Comparison of ENCODE assay signal across 1 cellular context in genomic region chr12:47775100-47775911, GRCh38.
TF ChIP-seq lines count a peak whose summit lies in the region.

No MANE protein-coding gene starts in this region.

TF ChIP-seq in K562, 482 proteins besides CTCF, POLR2A, EP300 and RAD21 (continued from another document and continues in another):
- TF ChIP-seq MITF (IDR thresholded peaks at IDR 0.05): no peak
- no peak for TF ChIP-seq ETS1 (conservative IDR thresholded peaks at IDR 0.05; ENCODE audit: control insufficient read depth, low read depth, low read length)
- no peak; the same call in 1 of the 2 replicates for TF ChIP-seq VEZF1 (CRISPR knock-in tag; IDR thresholded peaks at IDR 0.05)
- TF ChIP-seq ZNF561 (CRISPR knock-in tag; conservative IDR thresholded peaks at IDR 0.05): no peak
- no peak for TF ChIP-seq THRA (IDR thresholded peaks at IDR 0.05)
- TF ChIP-seq FOS (IDR thresholded peaks at IDR 0.05; ENCODE audit: extremely low read depth, insufficient read length): no peak
- no peak for TF ChIP-seq CHD4 (IDR thresholded peaks at IDR 0.05; ENCODE audit: insufficient read depth, insufficient replicate concordance, low read depth, low read length, poor library complexity, severe bottlenecking)
- TF ChIP-seq MAFK (IDR thresholded peaks at IDR 0.05; ENCODE audit: low read length): peak; percentile 100
- TF ChIP-seq MYC (IDR thresholded peaks at IDR 0.05; ENCODE audit: low read depth, low read length): peak; percentile 64; the same call in 1 of the 2 replicates
- TF ChIP-seq MYC (CRISPR knock-in tag; IDR thresholded peaks at IDR 0.05; ENCODE audit: borderline replicate concordance, low read depth): no peak
- no peak; the same call in 1 of the 2 replicates for TF ChIP-seq NCOR1 (IDR thresholded peaks at IDR 0.05)
- no peak for TF ChIP-seq KAT2B (IDR thresholded peaks at IDR 0.05; ENCODE audit: low read depth, low read length)
- TF ChIP-seq PATZ1 (CRISPR knock-in tag; IDR thresholded peaks at IDR 0.05; ENCODE audit: borderline replicate concordance): no peak
- peak; percentile 63 for TF ChIP-seq ATF3 (IDR thresholded peaks at IDR 0.05)
- no peak for TF ChIP-seq ATF3 (CRISPR knock-in tag; conservative IDR thresholded peaks at IDR 0.05)
- no peak for TF ChIP-seq PTTG1 (tag; IDR thresholded peaks at IDR 0.05; ENCODE audit: low read depth)
- no peak for TF ChIP-seq ASH1L (IDR thresholded peaks at IDR 0.05; ENCODE audit: borderline replicate concordance, low read depth, partially characterized antibody)
- TF ChIP-seq NR0B1 (IDR thresholded peaks at IDR 0.05; ENCODE audit: partially characterized antibody): no peak
- no peak for TF ChIP-seq HDAC8 (tag; IDR thresholded peaks at IDR 0.05)
- TF ChIP-seq ZBTB2 (IDR thresholded peaks at IDR 0.05): peak; percentile 71
- peak; percentile 69; the same call in 1 of the 2 replicates for TF ChIP-seq ARID3A (IDR thresholded peaks at IDR 0.05; ENCODE audit: borderline replicate concordance, low read depth, low read length)
- TF ChIP-seq ZHX1 (conservative IDR thresholded peaks at IDR 0.05; ENCODE audit: low read length): no peak
- no peak for TF ChIP-seq EZH2 (IDR thresholded peaks at IDR 0.05; ENCODE audit: borderline replicate concordance, low read depth, low read length)
- TF ChIP-seq MEF2A (IDR thresholded peaks at IDR 0.05; ENCODE audit: control insufficient read depth, low read depth, low read length): no peak
- peak; percentile 46; the same call in 1 of the 2 replicates for TF ChIP-seq PKNOX1 (IDR thresholded peaks at IDR 0.05)
- TF ChIP-seq HEY1 (CRISPR knock-in tag; IDR thresholded peaks at IDR 0.05; ENCODE audit: borderline replicate concordance): no peak
- TF ChIP-seq HMG20B (CRISPR knock-in tag; IDR thresholded peaks at IDR 0.05): no peak
- no peak for TF ChIP-seq NBN (IDR thresholded peaks at IDR 0.05; ENCODE audit: low read depth)
- TF ChIP-seq MTA3 (IDR thresholded peaks at IDR 0.05; ENCODE audit: borderline replicate concordance): peak; percentile 79
- TF ChIP-seq IFI16 (CRISPR knock-in tag; IDR thresholded peaks at IDR 0.05): no peak
- no peak for TF ChIP-seq RHOXF2B (CRISPR knock-in tag; conservative IDR thresholded peaks at IDR 0.05)
- TF ChIP-seq NR4A1 (CRISPR knock-in tag; IDR thresholded peaks at IDR 0.05): 0 out of 2 replicates have a peak, but pooled peaks have one; percentile 21
- 0 out of 2 replicates have a peak, but pooled peaks have one; percentile 84 for TF ChIP-seq NR4A1 (tag; IDR thresholded peaks at IDR 0.05)
- TF ChIP-seq KAT8 (IDR thresholded peaks at IDR 0.05; ENCODE audit: low read depth): no peak
